ENCODE assay signal across 1 cellular context in the genomic region with DNA sequence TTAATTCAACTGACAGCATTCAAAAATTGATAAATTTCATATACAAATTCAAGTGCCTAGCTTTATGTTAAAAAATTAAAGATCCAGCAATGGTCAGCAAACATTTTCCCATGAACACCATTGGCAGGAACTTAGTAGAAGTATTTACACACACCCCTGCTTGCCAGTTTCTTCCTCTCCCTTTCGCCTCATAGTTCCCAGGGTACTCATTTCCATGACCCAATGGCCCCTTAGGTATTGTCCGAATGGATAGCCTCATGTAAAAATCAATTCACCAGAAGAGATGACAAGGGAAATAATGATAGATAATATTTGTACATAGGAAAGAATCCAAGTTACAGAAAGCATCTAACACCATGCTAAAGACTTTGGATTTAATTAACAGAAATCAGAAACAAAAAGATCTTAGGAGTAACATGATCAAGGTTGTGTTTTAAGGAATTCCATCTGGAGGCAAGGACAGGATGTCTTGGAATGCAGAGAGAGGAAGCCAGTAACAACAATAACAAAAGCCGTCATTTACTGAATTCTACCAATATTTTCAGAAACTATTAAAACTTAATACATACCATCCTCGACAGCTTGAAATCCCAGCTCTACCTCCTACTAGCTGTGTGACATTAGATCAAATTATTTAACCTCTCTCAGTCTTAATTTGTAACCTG.
TF ChIP-seq lines count a peak whose summit lies in the region.

No MANE protein-coding gene starts in this region.

TF ChIP-seq in GM23338, 12 proteins besides CTCF, POLR2A, EP300 and RAD21 (continued from another document):
- TF ChIP-seq CREB1 (CRISPR knock-in tag; IDR thresholded peaks at IDR 0.05; ENCODE audit: low read depth) (no peak), ZNF114 (CRISPR knock-in tag; IDR thresholded peaks at IDR 0.05) (no peak), ZNF331 (CRISPR knock-in tag; IDR thresholded peaks at IDR 0.05; ENCODE audit: low read depth) (no peak), JUNB (IDR thresholded peaks at IDR 0.05; ENCODE audit: unreplicated experiment) (no peak), STAT1 (IDR thresholded peaks at IDR 0.05; ENCODE audit: unreplicated experiment) (no peak)
- TF ChIP-seq, protein P1, sequence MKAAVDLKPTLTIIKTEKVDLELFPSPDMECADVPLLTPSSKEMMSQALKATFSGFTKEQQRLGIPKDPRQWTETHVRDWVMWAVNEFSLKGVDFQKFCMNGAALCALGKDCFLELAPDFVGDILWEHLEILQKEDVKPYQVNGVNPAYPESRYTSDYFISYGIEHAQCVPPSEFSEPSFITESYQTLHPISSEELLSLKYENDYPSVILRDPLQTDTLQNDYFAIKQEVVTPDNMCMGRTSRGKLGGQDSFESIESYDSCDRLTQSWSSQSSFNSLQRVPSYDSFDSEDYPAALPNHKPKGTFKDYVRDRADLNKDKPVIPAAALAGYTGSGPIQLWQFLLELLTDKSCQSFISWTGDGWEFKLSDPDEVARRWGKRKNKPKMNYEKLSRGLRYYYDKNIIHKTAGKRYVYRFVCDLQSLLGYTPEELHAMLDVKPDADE (IDR thresholded peaks at IDR 0.05), result no peak
